ENCODE assay signal across 18 cellular contexts in genomic region chr15:47542312-47543094, GRCh38.
"Had no signal": no experiment of that assay in that cellular context is flagged by ENCODE, and none has a peak within 500 bp of the region (broad histone marks: within the 10 kb centered on the region; RNA-seq: fewer than 3 reads in every experiment).

No MANE protein-coding gene starts in this region.

- DNase-seq: activated CD4-positive, alpha-beta T cell treated with anti-CD3 and anti-CD28 coated beads for 48 hours; activated CD4-positive, alpha-beta T cell treated with anti-CD3 and anti-CD28 coated beads, Interleukin-2, amount 50 U/mL, for 4 hours; activated CD8-positive, alpha-beta memory T cell treated with anti-CD3 and anti-CD28 coated beads, Interleukin-2, amount 50 U/mL, for 48 hours; activated CD8-positive, alpha-beta T cell treated with anti-CD3 and anti-CD28 coated beads, Interleukin-2, amount 10 ng/mL, durations not matched to agents 7 days and 5 days; activated T-cell treated with anti-CD3 and anti-CD28 coated beads, Interleukin-2, amount 50 U/mL, for 1 hour; amygdala; brain microvascular endothelial cell; KG1; MV-4-11; NCI-H1092 treated with DMSO at 0.1 percent for 48 hours; NCI-H1417 treated with DMSO at 0.1 percent for 48 hours; NCI-H1694 treated with DMSO at 0.1 percent for 48 hours; NCI-H2029 treated with DMSO at 0.1 percent for 48 hours; NCI-H345; NCI-H510A treated with DMSO at 0.1 percent for 48 hours; NCI-H69; RPMI8226 had no signal

- H3K27me3 ChIP-seq: brain microvascular endothelial cell, cardiac muscle cell had no signal

- H3K36me3 ChIP-seq: brain microvascular endothelial cell, cardiac muscle cell had no signal

- H3K27ac ChIP-seq: brain microvascular endothelial cell, cardiac muscle cell had no signal

- H3K4me3 ChIP-seq: cardiac muscle cell had no signal
